ENCODE assay signal across 1 cellular context in the genomic region with DNA sequence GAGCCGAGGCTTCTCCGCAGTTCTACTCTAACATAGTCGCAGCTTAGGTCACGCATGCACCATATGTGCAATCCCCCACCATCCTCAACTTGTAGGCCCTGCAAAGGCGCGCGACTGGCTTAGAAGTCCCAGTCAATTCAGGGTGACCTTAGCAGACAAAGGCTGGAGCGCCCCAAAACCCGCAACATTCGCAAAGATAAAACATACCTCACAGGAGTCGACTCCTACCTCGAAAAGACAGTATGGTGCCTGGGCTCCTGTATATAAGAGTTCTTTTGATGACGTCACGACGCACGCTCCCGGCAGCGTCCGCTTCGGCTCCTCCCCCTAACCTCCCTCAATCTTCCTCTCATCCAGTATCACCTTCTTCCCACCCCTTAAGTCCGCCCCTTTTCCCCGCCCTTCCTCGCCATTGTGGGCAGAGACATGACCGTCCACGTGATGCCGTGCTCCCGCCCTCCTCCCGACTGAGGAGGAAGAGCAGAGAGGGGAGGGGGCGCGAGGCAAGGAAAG.
A peak's percentile ranks its signal among the peaks of the same experiment; 100 is the strongest.
TF ChIP-seq lines count a peak whose summit lies in the region.

A gene (minus strand): TSS at position 237 of the 513 bp plus-strand sequence.

TF ChIP-seq in GM12878, 131 proteins besides CTCF, POLR2A, EP300 and RAD21 (continued from another document and continues in another):
- no peak; the same call in 1 of the 2 replicates for TF ChIP-seq MTA2 (IDR thresholded peaks at IDR 0.05; ENCODE audit: low read depth)
- no peak; the same call in none of the 2 replicates for TF ChIP-seq GATAD2B (conservative IDR thresholded peaks at IDR 0.05; ENCODE audit: low read depth)
- no peak; the same call in none of the 2 replicates for TF ChIP-seq NR2F1 (conservative IDR thresholded peaks at IDR 0.05)
- TF ChIP-seq GABPA (IDR thresholded peaks at IDR 0.05; ENCODE audit: low read depth) = no peak
- TF ChIP-seq NR2C2 (IDR thresholded peaks at IDR 0.05; ENCODE audit: borderline replicate concordance, control insufficient read depth, insufficient read length, low read depth) = no peak
- no peak for TF ChIP-seq ETV6 (conservative IDR thresholded peaks at IDR 0.05 in 1 of 2, IDR thresholded peaks at IDR 0.05 in 1 of 2; ENCODE audit: borderline replicate concordance in 1 of 2, low read depth in 1 of 2)
- TF ChIP-seq TARDBP (IDR thresholded peaks at IDR 0.05; ENCODE audit: borderline replicate concordance) = peak; percentile 25; the same call in 1 of the 2 replicates
- TF ChIP-seq WRNIP1 (IDR thresholded peaks at IDR 0.05; ENCODE audit: borderline replicate concordance, low read depth, low read length) = no peak
- TF ChIP-seq, protein P1, sequence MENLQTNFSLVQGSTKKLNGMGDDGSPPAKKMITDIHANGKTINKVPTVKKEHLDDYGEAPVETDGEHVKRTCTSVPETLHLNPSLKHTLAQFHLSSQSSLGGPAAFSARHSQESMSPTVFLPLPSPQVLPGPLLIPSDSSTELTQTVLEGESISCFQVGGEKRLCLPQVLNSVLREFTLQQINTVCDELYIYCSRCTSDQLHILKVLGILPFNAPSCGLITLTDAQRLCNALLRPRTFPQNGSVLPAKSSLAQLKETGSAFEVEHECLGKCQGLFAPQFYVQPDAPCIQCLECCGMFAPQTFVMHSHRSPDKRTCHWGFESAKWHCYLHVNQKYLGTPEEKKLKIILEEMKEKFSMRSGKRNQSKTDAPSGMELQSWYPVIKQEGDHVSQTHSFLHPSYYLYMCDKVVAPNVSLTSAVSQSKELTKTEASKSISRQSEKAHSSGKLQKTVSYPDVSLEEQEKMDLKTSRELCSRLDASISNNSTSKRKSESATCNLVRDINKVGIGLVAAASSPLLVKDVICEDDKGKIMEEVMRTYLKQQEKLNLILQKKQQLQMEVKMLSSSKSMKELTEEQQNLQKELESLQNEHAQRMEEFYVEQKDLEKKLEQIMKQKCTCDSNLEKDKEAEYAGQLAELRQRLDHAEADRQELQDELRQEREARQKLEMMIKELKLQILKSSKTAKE (IDR thresholded peaks at IDR 0.05; ENCODE audit: low read depth, poor library complexity, severe bottlenecking) = peak; percentile 76
- peak; percentile 100 for TF ChIP-seq NBN (IDR thresholded peaks at IDR 0.05)
- peak; percentile 100 for TF ChIP-seq ATF7 (IDR thresholded peaks at IDR 0.05; ENCODE audit: low read depth)
- TF ChIP-seq, protein P2, sequence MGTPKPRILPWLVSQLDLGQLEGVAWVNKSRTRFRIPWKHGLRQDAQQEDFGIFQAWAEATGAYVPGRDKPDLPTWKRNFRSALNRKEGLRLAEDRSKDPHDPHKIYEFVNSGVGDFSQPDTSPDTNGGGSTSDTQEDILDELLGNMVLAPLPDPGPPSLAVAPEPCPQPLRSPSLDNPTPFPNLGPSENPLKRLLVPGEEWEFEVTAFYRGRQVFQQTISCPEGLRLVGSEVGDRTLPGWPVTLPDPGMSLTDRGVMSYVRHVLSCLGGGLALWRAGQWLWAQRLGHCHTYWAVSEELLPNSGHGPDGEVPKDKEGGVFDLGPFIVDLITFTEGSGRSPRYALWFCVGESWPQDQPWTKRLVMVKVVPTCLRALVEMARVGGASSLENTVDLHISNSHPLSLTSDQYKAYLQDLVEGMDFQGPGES (IDR thresholded peaks at IDR 0.05) = no peak
- TF ChIP-seq CREM (IDR thresholded peaks at IDR 0.05; ENCODE audit: low read depth) = peak; percentile 95
- no peak for TF ChIP-seq CBX5 (IDR thresholded peaks at IDR 0.05; ENCODE audit: low read depth)
- peak; percentile 84; the same call in 1 of the 2 replicates for TF ChIP-seq MTA3 (IDR thresholded peaks at IDR 0.05; ENCODE audit: borderline replicate concordance, low read length)
- no peak for TF ChIP-seq ZSCAN29 (IDR thresholded peaks at IDR 0.05)
- no peak for TF ChIP-seq NR2C1 (IDR thresholded peaks at IDR 0.05)
- TF ChIP-seq SMAD1 (IDR thresholded peaks at IDR 0.05; ENCODE audit: low read depth, partially characterized antibody) = peak; percentile 95
- TF ChIP-seq NFIC (IDR thresholded peaks at IDR 0.05; ENCODE audit: low read depth, low read length) = no peak; the same call in 1 of the 2 replicates
- TF ChIP-seq FOXK2 (IDR thresholded peaks at IDR 0.05) = no peak
- no peak for TF ChIP-seq FOS (IDR thresholded peaks at IDR 0.05; ENCODE audit: borderline replicate concordance, extremely low read depth, insufficient read length)
- TF ChIP-seq, protein P3, sequence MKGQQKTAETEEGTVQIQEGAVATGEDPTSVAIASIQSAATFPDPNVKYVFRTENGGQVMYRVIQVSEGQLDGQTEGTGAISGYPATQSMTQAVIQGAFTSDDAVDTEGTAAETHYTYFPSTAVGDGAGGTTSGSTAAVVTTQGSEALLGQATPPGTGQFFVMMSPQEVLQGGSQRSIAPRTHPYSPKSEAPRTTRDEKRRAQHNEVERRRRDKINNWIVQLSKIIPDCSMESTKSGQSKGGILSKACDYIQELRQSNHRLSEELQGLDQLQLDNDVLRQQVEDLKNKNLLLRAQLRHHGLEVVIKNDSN (IDR thresholded peaks at IDR 0.05; ENCODE audit: borderline replicate concordance, extremely low read length, insufficient read depth, low read depth, low read length) = peak; percentile 88
- TF ChIP-seq, protein P4, sequence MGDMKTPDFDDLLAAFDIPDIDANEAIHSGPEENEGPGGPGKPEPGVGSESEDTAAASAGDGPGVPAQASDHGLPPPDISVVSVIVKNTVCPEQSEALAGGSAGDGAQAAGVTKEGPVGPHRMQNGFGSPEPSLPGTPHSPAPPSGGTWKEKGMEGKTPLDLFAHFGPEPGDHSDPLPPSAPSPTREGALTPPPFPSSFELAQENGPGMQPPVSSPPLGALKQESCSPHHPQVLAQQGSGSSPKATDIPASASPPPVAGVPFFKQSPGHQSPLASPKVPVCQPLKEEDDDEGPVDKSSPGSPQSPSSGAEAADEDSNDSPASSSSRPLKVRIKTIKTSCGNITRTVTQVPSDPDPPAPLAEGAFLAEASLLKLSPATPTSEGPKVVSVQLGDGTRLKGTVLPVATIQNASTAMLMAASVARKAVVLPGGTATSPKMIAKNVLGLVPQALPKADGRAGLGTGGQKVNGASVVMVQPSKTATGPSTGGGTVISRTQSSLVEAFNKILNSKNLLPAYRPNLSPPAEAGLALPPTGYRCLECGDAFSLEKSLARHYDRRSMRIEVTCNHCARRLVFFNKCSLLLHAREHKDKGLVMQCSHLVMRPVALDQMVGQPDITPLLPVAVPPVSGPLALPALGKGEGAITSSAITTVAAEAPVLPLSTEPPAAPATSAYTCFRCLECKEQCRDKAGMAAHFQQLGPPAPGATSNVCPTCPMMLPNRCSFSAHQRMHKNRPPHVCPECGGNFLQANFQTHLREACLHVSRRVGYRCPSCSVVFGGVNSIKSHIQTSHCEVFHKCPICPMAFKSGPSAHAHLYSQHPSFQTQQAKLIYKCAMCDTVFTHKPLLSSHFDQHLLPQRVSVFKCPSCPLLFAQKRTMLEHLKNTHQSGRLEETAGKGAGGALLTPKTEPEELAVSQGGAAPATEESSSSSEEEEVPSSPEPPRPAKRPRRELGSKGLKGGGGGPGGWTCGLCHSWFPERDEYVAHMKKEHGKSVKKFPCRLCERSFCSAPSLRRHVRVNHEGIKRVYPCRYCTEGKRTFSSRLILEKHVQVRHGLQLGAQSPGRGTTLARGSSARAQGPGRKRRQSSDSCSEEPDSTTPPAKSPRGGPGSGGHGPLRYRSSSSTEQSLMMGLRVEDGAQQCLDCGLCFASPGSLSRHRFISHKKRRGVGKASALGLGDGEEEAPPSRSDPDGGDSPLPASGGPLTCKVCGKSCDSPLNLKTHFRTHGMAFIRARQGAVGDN (IDR thresholded peaks at IDR 0.05) = peak; percentile 93
- TF ChIP-seq, protein P5, sequence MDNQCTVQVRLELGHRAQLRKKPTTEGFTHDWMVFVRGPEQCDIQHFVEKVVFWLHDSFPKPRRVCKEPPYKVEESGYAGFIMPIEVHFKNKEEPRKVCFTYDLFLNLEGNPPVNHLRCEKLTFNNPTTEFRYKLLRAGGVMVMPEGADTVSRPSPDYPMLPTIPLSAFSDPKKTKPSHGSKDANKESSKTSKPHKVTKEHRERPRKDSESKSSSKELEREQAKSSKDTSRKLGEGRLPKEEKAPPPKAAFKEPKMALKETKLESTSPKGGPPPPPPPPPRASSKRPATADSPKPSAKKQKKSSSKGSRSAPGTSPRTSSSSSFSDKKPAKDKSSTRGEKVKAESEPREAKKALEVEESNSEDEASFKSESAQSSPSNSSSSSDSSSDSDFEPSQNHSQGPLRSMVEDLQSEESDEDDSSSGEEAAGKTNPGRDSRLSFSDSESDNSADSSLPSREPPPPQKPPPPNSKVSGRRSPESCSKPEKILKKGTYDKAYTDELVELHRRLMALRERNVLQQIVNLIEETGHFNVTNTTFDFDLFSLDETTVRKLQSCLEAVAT (IDR thresholded peaks at IDR 0.05) = peak; percentile 85; the same call in 1 of the 2 replicates
- TF ChIP-seq NFXL1 (IDR thresholded peaks at IDR 0.05; ENCODE audit: borderline replicate concordance) = no peak
- TF ChIP-seq, protein P6, sequence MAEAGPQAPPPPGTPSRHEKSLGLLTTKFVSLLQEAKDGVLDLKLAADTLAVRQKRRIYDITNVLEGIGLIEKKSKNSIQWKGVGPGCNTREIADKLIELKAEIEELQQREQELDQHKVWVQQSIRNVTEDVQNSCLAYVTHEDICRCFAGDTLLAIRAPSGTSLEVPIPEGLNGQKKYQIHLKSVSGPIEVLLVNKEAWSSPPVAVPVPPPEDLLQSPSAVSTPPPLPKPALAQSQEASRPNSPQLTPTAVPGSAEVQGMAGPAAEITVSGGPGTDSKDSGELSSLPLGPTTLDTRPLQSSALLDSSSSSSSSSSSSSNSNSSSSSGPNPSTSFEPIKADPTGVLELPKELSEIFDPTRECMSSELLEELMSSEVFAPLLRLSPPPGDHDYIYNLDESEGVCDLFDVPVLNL (IDR thresholded peaks at IDR 0.05; ENCODE audit: low read depth, low read length) = no peak
- TF ChIP-seq, protein P7, sequence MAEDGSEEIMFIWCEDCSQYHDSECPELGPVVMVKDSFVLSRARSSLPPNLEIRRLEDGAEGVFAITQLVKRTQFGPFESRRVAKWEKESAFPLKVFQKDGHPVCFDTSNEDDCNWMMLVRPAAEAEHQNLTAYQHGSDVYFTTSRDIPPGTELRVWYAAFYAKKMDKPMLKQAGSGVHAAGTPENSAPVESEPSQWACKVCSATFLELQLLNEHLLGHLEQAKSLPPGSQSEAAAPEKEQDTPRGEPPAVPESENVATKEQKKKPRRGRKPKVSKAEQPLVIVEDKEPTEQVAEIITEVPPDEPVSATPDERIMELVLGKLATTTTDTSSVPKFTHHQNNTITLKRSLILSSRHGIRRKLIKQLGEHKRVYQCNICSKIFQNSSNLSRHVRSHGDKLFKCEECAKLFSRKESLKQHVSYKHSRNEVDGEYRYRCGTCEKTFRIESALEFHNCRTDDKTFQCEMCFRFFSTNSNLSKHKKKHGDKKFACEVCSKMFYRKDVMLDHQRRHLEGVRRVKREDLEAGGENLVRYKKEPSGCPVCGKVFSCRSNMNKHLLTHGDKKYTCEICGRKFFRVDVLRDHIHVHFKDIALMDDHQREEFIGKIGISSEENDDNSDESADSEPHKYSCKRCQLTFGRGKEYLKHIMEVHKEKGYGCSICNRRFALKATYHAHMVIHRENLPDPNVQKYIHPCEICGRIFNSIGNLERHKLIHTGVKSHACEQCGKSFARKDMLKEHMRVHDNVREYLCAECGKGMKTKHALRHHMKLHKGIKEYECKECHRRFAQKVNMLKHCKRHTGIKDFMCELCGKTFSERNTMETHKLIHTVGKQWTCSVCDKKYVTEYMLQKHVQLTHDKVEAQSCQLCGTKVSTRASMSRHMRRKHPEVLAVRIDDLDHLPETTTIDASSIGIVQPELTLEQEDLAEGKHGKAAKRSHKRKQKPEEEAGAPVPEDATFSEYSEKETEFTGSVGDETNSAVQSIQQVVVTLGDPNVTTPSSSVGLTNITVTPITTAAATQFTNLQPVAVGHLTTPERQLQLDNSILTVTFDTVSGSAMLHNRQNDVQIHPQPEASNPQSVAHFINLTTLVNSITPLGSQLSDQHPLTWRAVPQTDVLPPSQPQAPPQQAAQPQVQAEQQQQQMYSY (CRISPR knock-in tag; IDR thresholded peaks at IDR 0.05) = 0 out of 2 replicates have a peak, but pooled peaks have one; percentile 38
- peak; percentile 99 for TF ChIP-seq CBFB (IDR thresholded peaks at IDR 0.05; ENCODE audit: low read depth)
- TF ChIP-seq, protein P8, sequence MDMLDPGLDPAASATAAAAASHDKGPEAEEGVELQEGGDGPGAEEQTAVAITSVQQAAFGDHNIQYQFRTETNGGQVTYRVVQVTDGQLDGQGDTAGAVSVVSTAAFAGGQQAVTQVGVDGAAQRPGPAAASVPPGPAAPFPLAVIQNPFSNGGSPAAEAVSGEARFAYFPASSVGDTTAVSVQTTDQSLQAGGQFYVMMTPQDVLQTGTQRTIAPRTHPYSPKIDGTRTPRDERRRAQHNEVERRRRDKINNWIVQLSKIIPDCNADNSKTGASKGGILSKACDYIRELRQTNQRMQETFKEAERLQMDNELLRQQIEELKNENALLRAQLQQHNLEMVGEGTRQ (IDR thresholded peaks at IDR 0.05; ENCODE audit: borderline replicate concordance, low read depth, low read length) = peak; percentile 76
- TF ChIP-seq POU2F2 (IDR thresholded peaks at IDR 0.05; ENCODE audit: borderline replicate concordance, low read depth, low read length) = peak; percentile 98
- TF ChIP-seq TCF7 (IDR thresholded peaks at IDR 0.05; ENCODE audit: borderline replicate concordance) = no peak
- peak in 1 of 2 experiments; percentile 71; a peak in 1 of 4 replicates for TF ChIP-seq IKZF2 (IDR thresholded peaks at IDR 0.05)
- 0 out of 2 replicates have a peak, but pooled peaks have one; percentile 7 for TF ChIP-seq BRCA1 (IDR thresholded peaks at IDR 0.05; ENCODE audit: low read depth, low read length)
- TF ChIP-seq JUND (IDR thresholded peaks at IDR 0.05; ENCODE audit: low read depth, low read length) = peak; percentile 32; the same call in 1 of the 2 replicates
- TF ChIP-seq MYC (IDR thresholded peaks at IDR 0.05; ENCODE audit: insufficient read depth, insufficient read length, insufficient replicate concordance, low read length, severe bottlenecking) = peak; percentile 99
- TF ChIP-seq POLR2AphosphoS5 (IDR thresholded peaks at IDR 0.05; ENCODE audit: low read length) = peak; percentile 100
- TF ChIP-seq RBBP5 (conservative IDR thresholded peaks at IDR 0.05) = peak; percentile 94; the same call in 1 of the 2 replicates
- peak; percentile 99 for TF ChIP-seq HDGF (IDR thresholded peaks at IDR 0.05)
- TF ChIP-seq, protein P9, sequence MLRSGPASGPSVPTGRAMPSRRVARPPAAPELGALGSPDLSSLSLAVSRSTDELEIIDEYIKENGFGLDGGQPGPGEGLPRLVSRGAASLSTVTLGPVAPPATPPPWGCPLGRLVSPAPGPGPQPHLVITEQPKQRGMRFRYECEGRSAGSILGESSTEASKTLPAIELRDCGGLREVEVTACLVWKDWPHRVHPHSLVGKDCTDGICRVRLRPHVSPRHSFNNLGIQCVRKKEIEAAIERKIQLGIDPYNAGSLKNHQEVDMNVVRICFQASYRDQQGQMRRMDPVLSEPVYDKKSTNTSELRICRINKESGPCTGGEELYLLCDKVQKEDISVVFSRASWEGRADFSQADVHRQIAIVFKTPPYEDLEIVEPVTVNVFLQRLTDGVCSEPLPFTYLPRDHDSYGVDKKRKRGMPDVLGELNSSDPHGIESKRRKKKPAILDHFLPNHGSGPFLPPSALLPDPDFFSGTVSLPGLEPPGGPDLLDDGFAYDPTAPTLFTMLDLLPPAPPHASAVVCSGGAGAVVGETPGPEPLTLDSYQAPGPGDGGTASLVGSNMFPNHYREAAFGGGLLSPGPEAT (IDR thresholded peaks at IDR 0.05; ENCODE audit: low read depth) = peak; percentile 39; the same call in 1 of the 2 replicates
- TF ChIP-seq SRF (IDR thresholded peaks at IDR 0.05; ENCODE audit: low read depth in 2 of 2, low read length in 2 of 2) = no peak
- TF ChIP-seq EZH2 (IDR thresholded peaks at IDR 0.05; ENCODE audit: borderline replicate concordance, control insufficient read depth, low read depth, low read length) = no peak
- TF ChIP-seq PML (IDR thresholded peaks at IDR 0.05; ENCODE audit: low read length) = peak; percentile 100
- TF ChIP-seq SREBF2 (IDR thresholded peaks at IDR 0.05; ENCODE audit: low read length) = no peak
- peak; percentile 94 for TF ChIP-seq CREB1 (IDR thresholded peaks at IDR 0.05; ENCODE audit: low read depth)
- TF ChIP-seq CHD1 (IDR thresholded peaks at IDR 0.05; ENCODE audit: low read depth, low read length) = 0 out of 2 replicates have a peak, but pooled peaks have one; percentile 86
